Comparison of ENCODE assay signal across 14 cellular contexts in genomic region chr1:243323481-243323880, GRCh38.
A peak's percentile ranks its signal among the peaks of the same experiment; 100 is the strongest.
DNase-seq lines count a peak whose midpoint lies in the region; ATAC-seq and TF ChIP-seq lines count a peak whose summit lies in the region.
"Had no signal": no experiment of that assay in that cellular context is flagged by ENCODE, and none has a peak within 500 bp of the region (broad histone marks: within the 10 kb centered on the region; RNA-seq: fewer than 3 reads in every experiment).

No MANE protein-coding gene starts in this region.

- H3K27me3 ChIP-seq in HAP-1 (ENCODE audit: low read depth) (no peaks in the 10 kb centered on the region), tibial nerve (no peaks in the 10 kb centered on the region)

- H3K4me3 Mint-ChIP-seq in activated naive CD4-positive, alpha-beta T cell treated with anti-CD3 and anti-CD28 coated beads, Interleukin-2, amount 50 U/mL, for 24 hours: no peak overlapping the region
- no peak overlapping the region for H3K4me3 Mint-ChIP-seq in activated naive CD4-positive, alpha-beta T cell treated with anti-CD3 and anti-CD28 coated beads, Interleukin-2, amount 10 ng/mL, durations not matched to agents 7 days and 5 days
- no peak overlapping the region for H3K4me3 Mint-ChIP-seq in activated naive CD8-positive, alpha-beta T cell treated with anti-CD3 and anti-CD28 coated beads, Interleukin-2, amount 50 U/mL, for 24 hours

- no peak for TF ChIP-seq CTCF in tibial nerve (IDR thresholded peaks at IDR 0.05)

- no peaks in the 10 kb centered on the region for H3K9me3 ChIP-seq in HAP-1
- no peaks in the 10 kb centered on the region for H3K9me3 ChIP-seq in tibial nerve
- H3K9me3 ChIP-seq: Caco-2 had no signal

- no peak overlapping the region for H3K4me3 ChIP-seq in HAP-1
- H3K4me3 ChIP-seq in tibial nerve: no peak overlapping the region

- TF ChIP-seq POLR2A in tibial nerve (IDR thresholded peaks at IDR 0.05): no peak

- no peaks in the 10 kb centered on the region for H3K9me3 Mint-ChIP-seq in activated naive CD4-positive, alpha-beta T cell treated with anti-CD3 and anti-CD28 coated beads, Interleukin-2, amount 50 U/mL, for 24 hours
- H3K9me3 Mint-ChIP-seq in activated naive CD4-positive, alpha-beta T cell treated with anti-CD3 and anti-CD28 coated beads, Interleukin-2, amount 10 ng/mL, durations not matched to agents 7 days and 5 days: no peaks in the 10 kb centered on the region
- H3K9me3 Mint-ChIP-seq in activated naive CD8-positive, alpha-beta T cell treated with anti-CD3 and anti-CD28 coated beads, Interleukin-2, amount 50 U/mL, for 24 hours: no peaks in the 10 kb centered on the region

- no peak for ATAC-seq in activated naive CD8-positive, alpha-beta T cell treated with anti-CD3 and anti-CD28 coated beads, Interleukin-2, amount 50 U/mL, for 24 hours

- in situ Hi-C loops in ACHN (cut with HindIII; ENCODE audit: low pct_ligation_motif_present, low pct_unique_long_range_greater_than_20kb, low sequenced_read_pairs) (no loop called here), HAP-1 (cut with MboI; ENCODE audit: low sequenced_read_pairs) (loop anchor here (25.0 kb wide), 1 partner anchor 861 kb away; no protein-coding TSS in a partner anchor)

- WGBS in tibial nerve, 2 donors: 76 to 79% methylated on average over 4 of the region's 4 CpGs

- H3K4me1 ChIP-seq in HAP-1 (no peaks in the 10 kb centered on the region), tibial nerve (no peaks in the 10 kb centered on the region)
- H3K4me1 ChIP-seq: Caco-2 had no signal

- peaks cover 2% of the 10 kb centered on the region for H3K36me3 Mint-ChIP-seq in activated naive CD4-positive, alpha-beta T cell treated with anti-CD3 and anti-CD28 coated beads, Interleukin-2, amount 50 U/mL, for 24 hours
- H3K36me3 Mint-ChIP-seq in activated naive CD4-positive, alpha-beta T cell treated with anti-CD3 and anti-CD28 coated beads, Interleukin-2, amount 10 ng/mL, durations not matched to agents 7 days and 5 days: peaks cover 4% of the 10 kb centered on the region
- H3K36me3 Mint-ChIP-seq in activated naive CD8-positive, alpha-beta T cell treated with anti-CD3 and anti-CD28 coated beads, Interleukin-2, amount 50 U/mL, for 24 hours (ENCODE audit: low read depth): peaks cover 3% of the 10 kb centered on the region

- DNase-seq in activated naive CD4-positive, alpha-beta T cell treated with anti-CD3 and anti-CD28 coated beads, Interleukin-2, amount 10 ng/mL, durations not matched to agents 7 days and 5 days: no peak
- DNase-seq in activated naive CD8-positive, alpha-beta T cell treated with anti-CD3 and anti-CD28 coated beads, Interleukin-2, amount 50 U/mL, for 24 hours: no peak
- DNase-seq in iris pigment epithelial cell (ENCODE audit: low read depth) (peak; percentile 48), ACHN (no peak), HAP-1 (ENCODE audit: low spot score in 2 of 2) (no peak), tibial nerve (ENCODE audit: low spot score in 2 of 2) (no peak)
- no peak for DNase-seq in activated CD4-positive, alpha-beta T cell treated with anti-CD3 and anti-CD28 coated beads, Interleukin-2, amount 50 U/mL, for 1 hour
- DNase-seq: Caco-2, NCI-H146, NCI-H226, NCI-H82, SHP77 had no signal

- no peaks in the 10 kb centered on the region for H3K36me3 ChIP-seq in HAP-1 (replicated peaks)
- peaks cover 0 to 18% (median 0%) of the 10 kb centered on the region in 3 donors for H3K36me3 ChIP-seq in tibial nerve

- no peaks in the 10 kb centered on the region for H3K4me1 Mint-ChIP-seq in activated naive CD4-positive, alpha-beta T cell treated with anti-CD3 and anti-CD28 coated beads, Interleukin-2, amount 50 U/mL, for 24 hours
- no peaks in the 10 kb centered on the region for H3K4me1 Mint-ChIP-seq in activated naive CD4-positive, alpha-beta T cell treated with anti-CD3 and anti-CD28 coated beads, Interleukin-2, amount 10 ng/mL, durations not matched to agents 7 days and 5 days
- no peaks in the 10 kb centered on the region for H3K4me1 Mint-ChIP-seq in activated naive CD8-positive, alpha-beta T cell treated with anti-CD3 and anti-CD28 coated beads, Interleukin-2, amount 50 U/mL, for 24 hours

- H3K27ac ChIP-seq in tibial nerve: no peak overlapping the region
- H3K27ac ChIP-seq: C4-2B had no signal

- no peak for TF ChIP-seq EP300 in tibial nerve (IDR thresholded peaks at IDR 0.05)

- no peaks in the 10 kb centered on the region for H3K27me3 Mint-ChIP-seq in activated naive CD4-positive, alpha-beta T cell treated with anti-CD3 and anti-CD28 coated beads, Interleukin-2, amount 50 U/mL, for 24 hours
- no peaks in the 10 kb centered on the region for H3K27me3 Mint-ChIP-seq in activated naive CD4-positive, alpha-beta T cell treated with anti-CD3 and anti-CD28 coated beads, Interleukin-2, amount 10 ng/mL, durations not matched to agents 7 days and 5 days
- H3K27me3 Mint-ChIP-seq in activated naive CD8-positive, alpha-beta T cell treated with anti-CD3 and anti-CD28 coated beads, Interleukin-2, amount 50 U/mL, for 24 hours: no peaks in the 10 kb centered on the region

- H3K27ac Mint-ChIP-seq in activated naive CD4-positive, alpha-beta T cell treated with anti-CD3 and anti-CD28 coated beads, Interleukin-2, amount 50 U/mL, for 24 hours: peak overlapping the region; percentile 26
- no peak overlapping the region for H3K27ac Mint-ChIP-seq in activated naive CD4-positive, alpha-beta T cell treated with anti-CD3 and anti-CD28 coated beads, Interleukin-2, amount 10 ng/mL, durations not matched to agents 7 days and 5 days
- H3K27ac Mint-ChIP-seq in activated naive CD8-positive, alpha-beta T cell treated with anti-CD3 and anti-CD28 coated beads, Interleukin-2, amount 50 U/mL, for 24 hours: peak overlapping the region; percentile 20

- CTCF ChIA-PET in activated naive CD4-positive, alpha-beta T cell treated with anti-CD3 and anti-CD28 coated beads, Interleukin-2, amount 10 ng/mL, durations not matched to agents 7 days and 5 days (lab: Charles Lee): interaction anchor here (1.1 kb wide), 1 partner anchor 672 kb away, joined by 3 read pairs; no protein-coding TSS in a partner anchor
